ENCODE assay signal across 8 cellular contexts in the genomic region with DNA sequence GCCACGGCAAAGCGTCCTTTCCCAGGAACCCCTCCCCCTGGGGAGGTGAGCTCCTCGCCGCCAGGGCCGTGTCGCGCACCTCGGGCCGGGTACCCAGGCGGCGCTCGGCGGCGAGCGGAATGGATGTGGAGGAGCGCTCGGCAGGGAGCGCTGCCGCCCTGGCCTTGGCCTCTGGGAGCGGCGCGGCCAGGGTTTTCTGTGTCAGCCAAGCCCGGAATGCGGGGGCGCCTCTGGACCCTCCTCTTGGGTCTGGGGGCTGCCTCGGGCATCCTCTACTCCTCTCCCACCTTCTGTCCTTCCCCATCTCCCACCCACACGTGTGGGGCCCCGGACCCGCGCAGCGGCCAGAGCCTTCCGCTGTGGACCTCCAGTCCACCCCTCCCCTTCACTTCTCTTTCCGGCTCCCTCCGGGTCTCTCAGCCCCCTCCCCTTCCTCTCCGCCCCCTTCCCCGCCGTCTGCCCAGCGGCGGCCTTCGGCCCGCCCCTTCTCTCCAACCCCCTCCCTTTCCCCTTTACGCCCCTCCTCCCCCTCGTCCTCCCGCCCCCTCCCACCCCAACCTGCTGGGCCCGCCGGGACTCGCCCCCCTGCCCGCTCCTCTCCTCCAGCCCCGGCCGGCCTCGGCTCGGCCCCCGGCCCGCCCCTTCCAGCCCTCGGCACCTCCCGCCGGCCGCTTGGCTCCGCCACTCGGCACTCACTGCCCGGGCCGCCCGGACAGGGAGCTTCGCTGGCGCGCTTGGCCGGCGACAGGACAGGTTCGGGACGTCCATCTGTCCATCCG. TPM values are rescaled to one million over a fixed set of nuclear protein-coding genes. Genes with fewer than 3 reads are reported as not detected.
DNase-seq lines count a peak whose midpoint lies in the region; ATAC-seq and TF ChIP-seq lines count a peak whose summit lies in the region.

A gene (plus strand): TSS at position 684 of the 779 bp plus-strand sequence. CDS start 129 bp downstream, outside the sequence.

- H3K27ac ChIP-seq in DND-41 (ENCODE audit: low read length) = peak within 1 kb of the TSS; percentile 41
- H3K27ac ChIP-seq in colonic mucosa = peak within 1 kb of the TSS; percentile 71

- no peaks in the 10 kb centered on the region for H3K36me3 ChIP-seq in DND-41 (ENCODE audit: insufficient read depth, low read length)
- H3K36me3 ChIP-seq in HAP-1 (replicated peaks) = no peaks in the 10 kb centered on the region
- H3K36me3 ChIP-seq in colonic mucosa = no peaks in the 10 kb centered on the region

- DNase-seq in DND-41 = peak; percentile 77
- DNase-seq in HAP-1 (ENCODE audit: low spot score in 2 of 2) = peak; percentile 88 to 96
- peak; percentile 89 for DNase-seq in NCI-H2227 (lab: John Stamatoyannopoulos, UW; ENCODE audit: unreplicated experiment)
- DNase-seq in activated CD4-positive, CD25-positive, alpha-beta regulatory T cell treated with anti-CD3 and anti-CD28 coated beads, Interleukin-2, amount 50 U/mL, for 72 hours = peak; percentile 60
- peak; percentile 72 for DNase-seq in colonic mucosa
- peak; percentile 77 to 82 for DNase-seq in left colon
- peak; percentile 62 to 72 for DNase-seq in stimulated activated CD4-positive, alpha-beta T cell treated with anti-CD3 and anti-CD28 coated beads, Interleukin-2, amount 100 ng/mL, for 24 hours

- H3K4me3 ChIP-seq in DND-41 (ENCODE audit: low read depth in 1 of 2, low read length in 2 of 2) (peak within 1 kb of the TSS; percentile 31 to 69; a peak in 3 of 4 replicates), HAP-1 (peak within 1 kb of the TSS; percentile 88), colonic mucosa (peak within 1 kb of the TSS; percentile 60)

- H3K4me2 ChIP-seq in DND-41 (ENCODE audit: insufficient read depth, low read length) = peak within 1 kb of the TSS; percentile 95

- ATAC-seq in DND-41 (ENCODE audit: insufficient read depth, low read depth) = peak; percentile 87
- peak; percentile 86 for ATAC-seq in left colon
- no peak for ATAC-seq in HG03280 (IDR thresholded peaks at IDR 0.05; ENCODE audit: unreplicated experiment)

- in situ Hi-C loops in HAP-1 (cut with MboI; ENCODE audit: low sequenced_read_pairs) = loop anchor here (25.0 kb wide), 1 partner anchor 364 kb away; a partner anchor contains a TSS

- peak within 1 kb of the TSS; percentile 68 for H3K9ac ChIP-seq in DND-41 (ENCODE audit: low read depth, low read length)
- peak within 1 kb of the TSS; percentile 76 to 83 for H3K9ac ChIP-seq in colonic mucosa (ENCODE audit: low read depth in 2 of 2, low read length in 2 of 2)

- H3K9me3 ChIP-seq in DND-41 (ENCODE audit: insufficient read depth, low read length, severe bottlenecking) (no peaks in the 10 kb centered on the region), HAP-1 (no peaks in the 10 kb centered on the region), colonic mucosa (no peaks in the 10 kb centered on the region)

- H3K79me2 ChIP-seq in DND-41 (ENCODE audit: insufficient read depth, low read length) = no peaks in the 10 kb centered on the region

- H3K27me3 ChIP-seq in DND-41 (ENCODE audit: insufficient read depth, low read length, poor library complexity) (no peaks in the 10 kb centered on the region), HAP-1 (ENCODE audit: low read depth) (no peaks in the 10 kb centered on the region), colonic mucosa (no peaks in the 10 kb centered on the region)

- intact Hi-C loops in colonic mucosa (cut with DNase I) (loop anchor here (5.0 kb wide), 1 partner anchor 149 kb away; no protein-coding TSS in a partner anchor), left colon (cut with DNase I, micrococcal nuclease) (loop anchor here (5.0 kb wide), 1 partner anchor 149 kb away; no protein-coding TSS in a partner anchor)

- H3K4me1 ChIP-seq in DND-41 (ENCODE audit: insufficient read depth, low read length) (peaks cover 23% of the 10 kb centered on the region), HAP-1 (peaks cover 14% of the 10 kb centered on the region), colonic mucosa (peaks cover 5% of the 10 kb centered on the region)

- no peaks in the 10 kb centered on the region for H4K20me1 ChIP-seq in DND-41 (ENCODE audit: insufficient read depth, low read length)

- TF ChIP-seq CTCF in DND-41 (IDR thresholded peaks at IDR 0.05; ENCODE audit: borderline replicate concordance, extremely low read depth, low read length, poor library complexity, severe bottlenecking) (peak; percentile 70), colonic mucosa (IDR thresholded peaks at IDR 0.05) (peak; percentile 45)

- peak within 1 kb of the TSS; percentile 82 for H2AFZ ChIP-seq in DND-41 (ENCODE audit: low read depth, low read length)

RNA-seq across cellular contexts. Expression of the gene that starts here (rescaled TPM):
- total RNA-seq in colonic mucosa = 1 to 10 TPM; 3.9 TPM
- 1 to 10 TPM; 9.0 to 9.2 TPM for total RNA-seq in left colon
